33 cellular contexts compared by ENCODE assay signal in the genomic region with DNA sequence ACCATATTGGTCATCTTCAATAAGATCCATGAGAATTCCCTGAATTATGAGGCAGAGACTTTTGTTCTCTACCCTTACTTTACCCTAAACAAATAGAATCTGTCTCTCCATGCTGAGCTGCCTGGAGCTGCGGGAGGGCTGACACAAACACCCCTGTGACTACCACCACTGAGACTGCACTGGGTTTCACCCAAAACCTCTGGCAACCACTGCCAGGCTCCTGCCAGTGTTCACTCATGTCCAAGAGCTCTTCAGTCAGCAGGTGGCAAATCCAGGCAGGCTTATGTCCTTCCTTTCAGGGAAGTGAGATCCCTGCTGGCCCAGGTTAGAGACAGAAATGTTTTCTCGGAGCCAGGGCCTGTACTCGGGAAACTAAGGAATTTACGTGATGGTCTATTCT.
"Had no signal": no experiment of that assay in that cellular context is flagged by ENCODE, and none has a peak within 500 bp of the region (broad histone marks: within the 10 kb centered on the region; RNA-seq: fewer than 3 reads in every experiment).

No MANE protein-coding gene starts in this region.

- DNase-seq: Karpas-422, Kasumi-1, MM.1S, MV-4-11, NCI-H1048, NCI-H1092, NCI-H1092 treated with DMSO at 0.1 percent for 48 hours, NCI-H1105, NCI-H1105 treated with DMSO at 0.1 percent for 48 hours, NCI-H1417, NCI-H1417 treated with DMSO at 0.1 percent for 48 hours, NCI-H1436, NCI-H1436 treated with DMSO at 0.1 percent for 48 hours, NCI-H146, NCI-H1694, NCI-H1694 treated with DMSO at 0.1 percent for 48 hours, NCI-H187, NCI-H187 treated with DMSO at 0.1 percent for 48 hours, NCI-H1930, NCI-H2029, NCI-H2029 treated with DMSO at 0.1 percent for 48 hours, NCI-H2081, NCI-H2081 treated with DMSO at 0.1 percent for 48 hours, NCI-H2107, NCI-H2171, NCI-H2171 treated with DMSO at 0.1 percent for 48 hours, NCI-H2227 treated with DMSO at 0.1 percent for 48 hours, NCI-H226, NCI-H345, NCI-H446, NCI-H446 treated with DMSO at 0.1 percent for 48 hours, NCI-H510A, NCI-H510A treated with DMSO at 0.1 percent for 48 hours had no signal
